1 cellular context compared by ENCODE assay signal in the genomic region with DNA sequence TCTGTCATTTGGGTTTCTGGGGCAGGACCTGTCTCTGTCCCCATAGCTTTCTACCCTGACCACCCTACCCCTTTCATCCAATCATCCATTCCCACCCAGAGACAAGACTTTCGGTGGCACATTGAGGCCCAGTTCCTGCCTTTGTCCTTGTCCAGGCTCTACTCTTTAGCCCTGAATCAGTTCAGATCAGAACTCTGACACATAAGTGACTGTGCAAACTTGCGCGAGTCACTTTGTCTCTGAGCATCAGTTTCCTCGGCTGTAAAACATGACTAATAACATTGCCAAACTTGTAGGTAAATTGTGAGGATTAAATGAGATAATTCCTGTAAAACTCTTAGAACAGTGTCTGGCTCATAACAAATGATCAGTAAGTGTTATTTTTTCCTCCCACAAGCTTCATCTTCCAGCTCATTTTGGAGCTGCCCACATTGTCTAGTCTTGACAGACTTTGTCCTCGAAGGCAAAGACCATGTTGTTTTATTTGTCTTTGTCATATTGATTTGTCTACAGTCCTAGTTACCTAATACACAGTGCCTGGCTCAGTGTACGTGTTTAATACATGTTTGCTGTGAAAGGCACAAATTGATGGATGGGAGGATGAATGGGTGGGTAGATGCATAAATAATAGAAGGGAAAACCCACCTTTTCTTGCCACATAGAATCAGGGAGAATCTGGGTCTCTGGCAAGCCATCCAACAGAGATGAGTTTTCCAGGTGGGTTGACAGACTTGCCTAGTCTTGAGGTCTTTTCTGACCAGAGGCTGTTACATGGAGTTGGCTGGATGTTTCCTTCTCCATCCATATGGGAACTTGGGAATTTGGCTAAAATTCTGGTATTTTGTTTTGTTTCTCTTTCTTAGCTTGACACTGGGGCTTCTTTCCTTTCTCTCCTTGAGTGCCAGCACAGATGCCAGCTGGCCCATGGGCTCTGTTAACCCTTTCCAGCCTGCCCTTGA.
TF ChIP-seq lines count a peak whose summit lies in the region.

No MANE protein-coding gene starts in this region.

TF ChIP-seq in HEK293T, 16 proteins besides CTCF, POLR2A, EP300 and RAD21 (continued from another document):
- no peak for TF ChIP-seq ELF4 (IDR thresholded peaks at IDR 0.05)
- no peak for TF ChIP-seq CTBP1 (IDR thresholded peaks at IDR 0.05; ENCODE audit: borderline replicate concordance)
- no peak for TF ChIP-seq SUZ12 (IDR thresholded peaks at IDR 0.05)
- TF ChIP-seq, protein P1, sequence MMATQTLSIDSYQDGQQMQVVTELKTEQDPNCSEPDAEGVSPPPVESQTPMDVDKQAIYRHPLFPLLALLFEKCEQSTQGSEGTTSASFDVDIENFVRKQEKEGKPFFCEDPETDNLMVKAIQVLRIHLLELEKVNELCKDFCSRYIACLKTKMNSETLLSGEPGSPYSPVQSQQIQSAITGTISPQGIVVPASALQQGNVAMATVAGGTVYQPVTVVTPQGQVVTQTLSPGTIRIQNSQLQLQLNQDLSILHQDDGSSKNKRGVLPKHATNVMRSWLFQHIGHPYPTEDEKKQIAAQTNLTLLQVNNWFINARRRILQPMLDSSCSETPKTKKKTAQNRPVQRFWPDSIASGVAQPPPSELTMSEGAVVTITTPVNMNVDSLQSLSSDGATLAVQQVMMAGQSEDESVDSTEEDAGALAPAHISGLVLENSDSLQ (IDR thresholded peaks at IDR 0.05): no peak
- TF ChIP-seq BHLHE40 (IDR thresholded peaks at IDR 0.05; ENCODE audit: borderline replicate concordance): no peak
- TF ChIP-seq FOXK2 (IDR thresholded peaks at IDR 0.05): no peak
- no peak for TF ChIP-seq ARNT (IDR thresholded peaks at IDR 0.05)
- TF ChIP-seq TARDBP (IDR thresholded peaks at IDR 0.05): no peak
- TF ChIP-seq L3MBTL2 (conservative IDR thresholded peaks at IDR 0.05): no peak
- TF ChIP-seq HDGF (IDR thresholded peaks at IDR 0.05; ENCODE audit: borderline replicate concordance): no peak
TF ChIP-seq in HEK293T: peak in this region for 0.
